ENCODE assay signal across 24 cellular contexts in genomic region chrX:155592331-155592730, GRCh38. TPM values are rescaled to one million over a fixed set of nuclear protein-coding genes. Genes with fewer than 3 reads are reported as not detected.
DNase-seq lines count a peak whose midpoint lies in the region; ATAC-seq, FAIRE-seq and TF ChIP-seq lines count a peak whose summit lies in the region.
"Had no signal": no experiment of that assay in that cellular context is flagged by ENCODE, and none has a peak within 500 bp of the region (broad histone marks: within the 10 kb centered on the region; RNA-seq: fewer than 3 reads in every experiment).

No MANE protein-coding gene starts in this region.

- H3K36me3 ChIP-seq in breast epithelium (no peaks in the 10 kb centered on the region), K562 (ENCODE audit: control insufficient read depth, insufficient read depth, low read length) (no peaks in the 10 kb centered on the region), ovary (no peaks in the 10 kb centered on the region)
- H3K36me3 ChIP-seq: BLaER1, HAP-1 had no signal

- peak; percentile 12 for DNase-seq in DMS 273 (lab: John Stamatoyannopoulos, UW; ENCODE audit: unreplicated experiment)
- no peak for DNase-seq in DMS 273 treated with DMSO at 0.1 percent for 48 hours (lab: John Stamatoyannopoulos, UW)
- peak; percentile 3 for DNase-seq in MCF 10A (ENCODE audit: unreplicated experiment)
- DNase-seq in breast epithelium (ENCODE audit: low spot score in 2 of 2), result no peak
- DNase-seq in K562 (ENCODE audit: extremely low read depth in 1 of 4, low spot score in 3 of 4), result no peak
- no peak for DNase-seq in ovary
- DNase-seq in NCI-H524 (lab: John Stamatoyannopoulos, UW), result no peak
- DNase-seq: Caco-2; CD4-positive, CD25-positive, alpha-beta regulatory T cell; CD8-positive, alpha-beta T cell; DMS79; EL; GDM1; GOT3 had no signal

- no peaks in the 10 kb centered on the region for H3K4me1 ChIP-seq in breast epithelium
- H3K4me1 ChIP-seq in K562 (replicated peaks in 1 of 2; ENCODE audit: control insufficient read depth in 2 of 2, insufficient read depth in 2 of 2, low read length in 2 of 2), result no peaks in the 10 kb centered on the region
- no peaks in the 10 kb centered on the region for H3K4me1 ChIP-seq in ovary (ENCODE audit: insufficient read depth)
- H3K4me1 ChIP-seq: BLaER1, Caco-2 had no signal

- H3K27me3 Mint-ChIP-seq in MCF 10A (ENCODE audit: insufficient read depth, unreplicated experiment), result no peaks in the 10 kb centered on the region
- H3K27me3 Mint-ChIP-seq: B cell; CD4-positive, CD25-positive, alpha-beta regulatory T cell had no signal

- TF ChIP-seq CTCF in MCF 10A (IDR thresholded peaks at IDR 0.05; ENCODE audit: unreplicated experiment) (no peak), breast epithelium (IDR thresholded peaks at IDR 0.05) (no peak), K562 (IDR thresholded peaks at IDR 0.05 in 2 of 3, conservative IDR thresholded peaks at IDR 0.05 in 1 of 3; ENCODE audit: insufficient read depth in 2 of 3, low read depth in 1 of 3, low read length in 3 of 3) (no peak), ovary (IDR thresholded peaks at IDR 0.05) (no peak)

- no peaks in the 10 kb centered on the region for H3K36me3 Mint-ChIP-seq in MCF 10A (ENCODE audit: insufficient read depth, unreplicated experiment)

- peaks cover 16% of the 10 kb centered on the region for H3K9me3 Mint-ChIP-seq in MCF 10A (ENCODE audit: unreplicated experiment)

- TF ChIP-seq EP300 in K562 (IDR thresholded peaks at IDR 0.05; ENCODE audit: low read length) (no peak), ovary (IDR thresholded peaks at IDR 0.05) (no peak)

- no peak overlapping the region for H3K4me3 ChIP-seq in breast epithelium
- H3K4me3 ChIP-seq in K562, result no peak overlapping the region
- H3K4me3 ChIP-seq in ovary, result no peak overlapping the region
- H3K4me3 ChIP-seq: BLaER1, GM12878, HAP-1 had no signal

- TF ChIP-seq RAD21 in K562 (CRISPR knock-in tag; conservative IDR thresholded peaks at IDR 0.05 in 1 of 2, IDR thresholded peaks at IDR 0.05 in 1 of 2), result no peak

- in situ Hi-C loops in K562 (cut with MboI), result no loop called here

- H3K79me2 ChIP-seq in K562 (ENCODE audit: control insufficient read depth, insufficient read depth, low read length), result peaks cover 13% of the 10 kb centered on the region; the same call in 2 of the 3 replicates

- H3K4me1 Mint-ChIP-seq in MCF 10A (ENCODE audit: insufficient read depth, unreplicated experiment), result no peaks in the 10 kb centered on the region
- H3K4me1 Mint-ChIP-seq: B cell; CD4-positive, CD25-positive, alpha-beta regulatory T cell had no signal

- CTCF ChIA-PET in MCF 10A (lab: Yijun Ruan, JAX) (no interaction called here), K562 (lab: Yijun Ruan, JAX; ENCODE audit: low intra/inter-chr PET ratio) (no interaction called here)

- no peak overlapping the region for H3K27ac Mint-ChIP-seq in MCF 10A (ENCODE audit: low read depth, unreplicated experiment)
- H3K27ac Mint-ChIP-seq: B cell; CD4-positive, CD25-positive, alpha-beta regulatory T cell; CD8-positive, alpha-beta T cell had no signal

- peaks cover 33 to 65% of the 10 kb centered on the region in 2 donors for H3K9me3 ChIP-seq in breast epithelium
- H3K9me3 ChIP-seq in K562 (replicated peaks; ENCODE audit: control insufficient read depth, insufficient read depth, low read depth, low read length), result 0 out of 2 replicates have a peak, but pooled peaks cover 3% of the 10 kb centered on the region
- peaks cover 0 to 3% of the 10 kb centered on the region in 2 donors for H3K9me3 ChIP-seq in ovary
- H3K9me3 ChIP-seq: Caco-2 had no signal

- H3K27ac ChIP-seq in breast epithelium (no peak overlapping the region), K562 (ENCODE audit: extremely low read depth, low read depth, low read length) (no peak overlapping the region), ovary (no peak overlapping the region)
- H3K27ac ChIP-seq: 22Rv1, BLaER1, C4-2B had no signal

- POLR2A ChIA-PET in MCF 10A (lab: Yijun Ruan, JAX), result interaction anchor here (0.6 kb wide), 1 partner anchor 382 kb away, joined by 3 read pairs; no protein-coding TSS in a partner anchor
- POLR2A ChIA-PET in K562 (lab: Yijun Ruan, JAX), result no interaction called here

- FAIRE-seq in K562 (lab: Jason Lieb, UNC), result no peak
- FAIRE-seq: A204.1, GM12878, GM18507, H54 had no signal

- no peaks in the 10 kb centered on the region for H3K9me1 ChIP-seq in K562 (ENCODE audit: control insufficient read depth, insufficient read depth, low read length)

- no peak overlapping the region for H3K9ac ChIP-seq in K562 (ENCODE audit: insufficient read depth in 1 of 2, low read depth in 2 of 2, low read length in 2 of 2)
- H3K9ac ChIP-seq: BLaER1 had no signal

- H3K4me3 Mint-ChIP-seq in MCF 10A (ENCODE audit: unreplicated experiment), result no peak overlapping the region
- H3K4me3 Mint-ChIP-seq: B cell; CD4-positive, CD25-positive, alpha-beta regulatory T cell; CD8-positive, alpha-beta T cell had no signal

- BruUV-seq in MCF 10A (replicated peaks; lab: Mats Ljungman, UMichigan), result no TSS peak
- no TSS peak for BruUV-seq in K562 (replicated peaks; lab: Mats Ljungman, UMichigan)

- no peak for ATAC-seq in K562
- ATAC-seq in GM21447 (IDR thresholded peaks at IDR 0.05; ENCODE audit: unreplicated experiment), result no peak
- ATAC-seq: CD8-positive, alpha-beta T cell; GM12878 had no signal

- no peak overlapping the region for H2AFZ ChIP-seq in K562 (ENCODE audit: low read depth, low read length)

- TF ChIP-seq POLR2A in breast epithelium (IDR thresholded peaks at IDR 0.05), result no peak
- no peak for TF ChIP-seq POLR2A in K562 (conservative IDR thresholded peaks at IDR 0.05)
- TF ChIP-seq POLR2A in ovary (IDR thresholded peaks at IDR 0.05), result no peak

- no peaks in the 10 kb centered on the region for H4K20me1 ChIP-seq in K562 (replicated peaks; ENCODE audit: control insufficient read depth, insufficient read depth, low read length)
- H4K20me1 ChIP-seq: BLaER1 had no signal

- no peak overlapping the region for H3K4me2 ChIP-seq in K562 (ENCODE audit: insufficient read depth, low read length)
- H3K4me2 ChIP-seq: BLaER1 had no signal

- intact Hi-C loops in MCF 10A (cut with micrococcal nuclease) (no loop called here), breast epithelium (cut with DNase I; ENCODE audit: low total_unique reads) (no loop called here), K562 (cut with micrococcal nuclease) (no loop called here), ovary (cut with DNase I) (no loop called here)

- H3K27me3 ChIP-seq in breast epithelium (no peaks in the 10 kb centered on the region), K562 (ENCODE audit: control insufficient read depth in 2 of 2, insufficient read depth in 2 of 2, low read length in 2 of 2) (no peaks in the 10 kb centered on the region), ovary (no peaks in the 10 kb centered on the region)

TF ChIP-seq in K562, 482 proteins besides CTCF, POLR2A, EP300 and RAD21:
- TF ChIP-seq ZNF780A (CRISPR knock-in tag; IDR thresholded peaks at IDR 0.05), result no peak
- peak; percentile 59 for TF ChIP-seq NFIX (CRISPR knock-in tag; IDR thresholded peaks at IDR 0.05; ENCODE audit: low read depth)
- TF ChIP-seq NFIC (IDR thresholded peaks at IDR 0.05), result peak; percentile 90

RNA-seq across cellular contexts. Expression of gene SPRY3, which starts 20.1 kb away (rescaled TPM):
- 0.79 and 1.1 TPM in 2 replicates for total RNA-seq in MCF 10A (2022)
- 1 to 10 TPM; 1.3 to 1.9 (median 1.8) TPM for total RNA-seq in breast epithelium
- total RNA-seq in K562 (2011; cell fraction: chromatin; rRNA removed; ENCODE audit: low replicate concordance), result 0.07 and 0.12 TPM in 2 replicates
- total RNA-seq in K562 (2011; cell fraction: nucleolus; rRNA removed), result 0.13 and 0.17 TPM in 2 replicates
- 0.07 and 0.23 TPM in 2 replicates for total RNA-seq in K562 (2011; cell fraction: nucleoplasm; rRNA removed)
- 0.04 TPM in 1 of 2 replicates, not detected in the other for total RNA-seq in K562 (2014; rRNA removed)
- total RNA-seq in K562 (2014; rRNA removed; fragmentation: Illumina TruSeq; extraction: Trizol), result 0.07 and 0.10 TPM in 2 replicates
- total RNA-seq in K562 (2015; rRNA removed; fragmentation: Illumina TruSeq; extraction: Trizol), result 0.08 and 0.14 TPM in 2 replicates
- total RNA-seq in K562 (2021), result 0.07 and 0.11 TPM in 2 replicates
- 0.10 and 0.12 TPM in 2 replicates for polyA plus RNA-seq in K562 (2011; rRNA removed)
- 0.06 and 0.07 TPM in 2 replicates for polyA plus RNA-seq in K562 (2011; cell fraction: cytosol; rRNA removed)
- polyA plus RNA-seq in K562 (2011; cell fraction: nucleus; rRNA removed), result 0.29 and 0.38 TPM in 2 replicates
- polyA plus RNA-seq in K562 (2012), result 0.08 and 0.10 TPM in 2 replicates
- 0.07 and 0.12 TPM in 2 replicates for polyA plus RNA-seq in K562 (2014; fragmentation: Illumina TruSeq; extraction: Trizol)
- under 1 TPM; 0.03 to 0.07 TPM for polyA plus RNA-seq in K562 (2014; fragmentation: Nextera tagmentation; extraction: Ambion mirVana)
- 0.07 and 0.08 TPM in 2 replicates for polyA plus RNA-seq in K562 (2014; rRNA removed)
- 0.18 and 0.24 TPM in 2 replicates for polyA minus RNA-seq in K562 (2011; rRNA and poly(A)+ RNA removed)
- not detected in 2 replicates for polyA minus RNA-seq in K562 (2011; cell fraction: cytosol; rRNA and poly(A)+ RNA removed)
- 0.13 and 0.22 TPM in 2 replicates for polyA minus RNA-seq in K562 (2011; cell fraction: nucleus; rRNA and poly(A)+ RNA removed)
- 1 to 10 TPM in 4 of 7 donors, under 1 TPM in 3; 0.73 to 5.3 (median 1.3) TPM for total RNA-seq in ovary
- polyA plus RNA-seq in ovary, result 1 to 10 TPM in 1 of 2 donors, under 1 TPM in 1; 0.57 to 2.1 TPM

RNA-seq across cellular contexts. Expression of gene TMLHE, which starts 20.4 kb away (rescaled TPM):
- 16.5 and 19.0 TPM in 2 replicates for total RNA-seq in MCF 10A (2022)
- total RNA-seq in breast epithelium, result 10 to 100 TPM; 17.7 to 23.7 (median 19.5) TPM
- 48.8 and 48.9 TPM in 2 replicates for total RNA-seq in K562 (2011; cell fraction: chromatin; rRNA removed; ENCODE audit: low replicate concordance)
- total RNA-seq in K562 (2011; cell fraction: nucleolus; rRNA removed), result 31.9 and 35.7 TPM in 2 replicates
- 34.1 and 36.9 TPM in 2 replicates for total RNA-seq in K562 (2011; cell fraction: nucleoplasm; rRNA removed)
- total RNA-seq in K562 (2014; rRNA removed), result 6.5 and 6.9 TPM in 2 replicates
- 18.8 and 19.2 TPM in 2 replicates for total RNA-seq in K562 (2014; rRNA removed; fragmentation: Illumina TruSeq; extraction: Trizol)
- 14.4 and 18.0 TPM in 2 replicates for total RNA-seq in K562 (2015; rRNA removed; fragmentation: Illumina TruSeq; extraction: Trizol)
- 14.7 and 16.1 TPM in 2 replicates for total RNA-seq in K562 (2021)
- 34.3 and 40.9 TPM in 2 replicates for polyA plus RNA-seq in K562 (2011; rRNA removed)
- 14.0 and 24.3 TPM in 2 replicates for polyA plus RNA-seq in K562 (2011; cell fraction: cytosol; rRNA removed)
- 27.4 and 41.2 TPM in 2 replicates for polyA plus RNA-seq in K562 (2011; cell fraction: nucleus; rRNA removed)
- 14.3 and 18.6 TPM in 2 replicates for polyA plus RNA-seq in K562 (2012)
- polyA plus RNA-seq in K562 (2014; fragmentation: Illumina TruSeq; extraction: Trizol), result 17.6 and 17.9 TPM in 2 replicates
- 10 to 100 TPM; 15.9 to 18.6 TPM for polyA plus RNA-seq in K562 (2014; fragmentation: Nextera tagmentation; extraction: Ambion mirVana)
- 11.8 and 12.1 TPM in 2 replicates for polyA plus RNA-seq in K562 (2014; rRNA removed)
- 53.2 and 63.3 TPM in 2 replicates for polyA minus RNA-seq in K562 (2011; rRNA and poly(A)+ RNA removed)
- 15.6 and 18.6 TPM in 2 replicates for polyA minus RNA-seq in K562 (2011; cell fraction: cytosol; rRNA and poly(A)+ RNA removed)
- 41.6 and 71.9 TPM in 2 replicates for polyA minus RNA-seq in K562 (2011; cell fraction: nucleus; rRNA and poly(A)+ RNA removed)
- total RNA-seq in ovary, result 10 to 100 TPM; 16.2 to 25.7 (median 19.8) TPM
- 10 to 100 TPM; 12.2 to 22.7 TPM for polyA plus RNA-seq in ovary

Comparison
In these comparisons a context has a peak if more than half of its experiments do, and no peak if none do; other contexts are left out.
1. DNase-seq: peak in DMS 273 (single experiment) and MCF 10A (single experiment); none in DMS 273 treated with DMSO at 0.1 percent for 48 hours (single experiment), breast epithelium (0 of 2), K562 (0 of 4), ovary (0 of 5) and NCI-H524 (0 of 2).